In the genomic region with DNA sequence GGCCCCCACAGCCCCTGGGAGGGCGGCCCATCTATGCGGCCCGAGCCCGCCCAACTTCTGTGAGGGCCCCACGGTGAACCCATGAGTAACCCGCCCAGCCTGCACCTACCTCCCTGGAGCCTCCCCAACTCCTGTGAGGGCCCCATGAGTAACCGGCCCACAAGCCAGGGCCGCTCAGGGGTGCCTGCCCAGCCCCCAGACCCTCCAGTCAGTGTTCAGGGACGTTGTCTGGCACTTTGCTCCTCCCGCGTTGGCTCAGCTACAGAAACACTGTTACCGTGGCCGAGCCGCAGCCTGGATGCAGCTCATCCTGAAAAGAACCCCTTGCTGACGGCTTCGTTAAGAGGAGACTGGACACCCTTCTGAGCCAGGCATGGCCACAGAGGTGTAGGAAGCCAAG, we compare ENCODE assay signal across 13 cellular contexts.
DNase-seq lines count a peak whose midpoint lies in the region; ATAC-seq and TF ChIP-seq lines count a peak whose summit lies in the region.
"Had no signal": no experiment of that assay in that cellular context is flagged by ENCODE, and none has a peak within 500 bp of the region (broad histone marks: within the 10 kb centered on the region; RNA-seq: fewer than 3 reads in every experiment).

No MANE protein-coding gene starts in this region.

- H3K9me3 Mint-ChIP-seq in natural killer cell treated with Interleukin-12 subunit alpha and Interleukin-12 subunit beta and Interleukin-15 and Interleukin-18, amount 100 ng/mL, for 72 hours, result no peaks in the 10 kb centered on the region
- peaks cover 0 to 2% of the 10 kb centered on the region in 2 donors for H3K9me3 Mint-ChIP-seq in natural killer cell

- no peak overlapping the region for H3K14ac ChIP-seq in neuronal stem cell (ENCODE audit: low read length)

- H3K4me3 Mint-ChIP-seq in natural killer cell treated with Interleukin-12 subunit alpha and Interleukin-12 subunit beta and Interleukin-15 and Interleukin-18, amount 100 ng/mL, for 72 hours, result no peak overlapping the region
- no peak overlapping the region for H3K4me3 Mint-ChIP-seq in natural killer cell
- H3K4me3 Mint-ChIP-seq: CD4-positive, alpha-beta memory T cell had no signal

- H4K8ac ChIP-seq in neuronal stem cell (ENCODE audit: low read depth, low read length), result no peak overlapping the region

- no peak overlapping the region for H2BK12ac ChIP-seq in neuronal stem cell (ENCODE audit: low read length)

- H3K4me2 ChIP-seq in SU-DHL-6 (ENCODE audit: low read depth, low read length, poor library complexity, severe bottlenecking), result no peak overlapping the region
- H3K4me2 ChIP-seq in neuronal stem cell (ENCODE audit: insufficient read depth, low read length, poor library complexity, severe bottlenecking), result no peak overlapping the region

- intact Hi-C loops in natural killer cell (cut with micrococcal nuclease), result no loop called here

- peak overlapping the region; percentile 25 for H3K18ac ChIP-seq in neuronal stem cell (ENCODE audit: low read length)

- H3K9ac ChIP-seq in SU-DHL-6 (ENCODE audit: low read length) (no peak overlapping the region), neuronal stem cell (ENCODE audit: low read depth, low read length, poor library complexity) (no peak overlapping the region)

- no peaks in the 10 kb centered on the region for H3F3A ChIP-seq in SU-DHL-6 (ENCODE audit: insufficient read depth)

- no peaks in the 10 kb centered on the region for H3K9me2 ChIP-seq in SU-DHL-6 (replicated peaks; ENCODE audit: insufficient read depth, low read length)

- no peak overlapping the region for H3K4ac ChIP-seq in neuronal stem cell (ENCODE audit: low read length)

- no peaks in the 10 kb centered on the region for H3K36me3 Mint-ChIP-seq in natural killer cell treated with Interleukin-12 subunit alpha and Interleukin-12 subunit beta and Interleukin-15 and Interleukin-18, amount 100 ng/mL, for 72 hours
- H3K36me3 Mint-ChIP-seq in natural killer cell, result no peaks in the 10 kb centered on the region

- no peak for TF ChIP-seq CTCF in natural killer cell (IDR thresholded peaks at IDR 0.05)
- TF ChIP-seq CTCF in SU-DHL-6 (IDR thresholded peaks at IDR 0.05; ENCODE audit: insufficient read depth, low read length, poor library complexity, severe bottlenecking), result peak; percentile 5

- H3K27ac ChIP-seq in SU-DHL-6 (ENCODE audit: low read depth, low read length) (no peak overlapping the region), neuronal stem cell (replicated peaks; ENCODE audit: low read length) (no peak overlapping the region)

- DNase-seq in natural killer cell treated with Interleukin-12 subunit alpha and Interleukin-12 subunit beta and Interleukin-15 and Interleukin-18, amount 100 ng/mL, for 72 hours (ENCODE audit: low spot score), result peak; percentile 54
- DNase-seq in natural killer cell (no peak), neuronal stem cell (ENCODE audit: low spot score) (no peak), HT-29 (ENCODE audit: low spot score) (no peak)
- DNase-seq: C1 segment of cervical spinal cord; CD4-positive, alpha-beta memory T cell; COR-L47; DMS79 treated with DMSO at 0.1 percent for 48 hours; GF-D8; GOT3 had no signal

- H3K23ac ChIP-seq in neuronal stem cell (ENCODE audit: low read depth, low read length, poor library complexity), result no peak overlapping the region

- H3K4me3 ChIP-seq in SU-DHL-6 (ENCODE audit: insufficient read depth, low read length, poor library complexity, severe bottlenecking) (no peak overlapping the region), neuronal stem cell (ENCODE audit: low read length in 2 of 2) (no peak overlapping the region)
- H3K4me3 ChIP-seq: HAP-1 had no signal

- H3K4me1 Mint-ChIP-seq in natural killer cell treated with Interleukin-12 subunit alpha and Interleukin-12 subunit beta and Interleukin-15 and Interleukin-18, amount 100 ng/mL, for 72 hours (ENCODE audit: low read depth in 2 of 2), result peaks cover 6 to 25% of the 10 kb centered on the region in 2 donors
- peaks cover 33 to 38% of the 10 kb centered on the region in 2 donors for H3K4me1 Mint-ChIP-seq in natural killer cell

- H3K79me2 ChIP-seq in SU-DHL-6 (ENCODE audit: insufficient read depth, low read length), result peaks cover 83% of the 10 kb centered on the region

- H3K27me3 Mint-ChIP-seq in natural killer cell treated with Interleukin-12 subunit alpha and Interleukin-12 subunit beta and Interleukin-15 and Interleukin-18, amount 100 ng/mL, for 72 hours, result no peaks in the 10 kb centered on the region
- no peaks in the 10 kb centered on the region for H3K27me3 Mint-ChIP-seq in natural killer cell (ENCODE audit: low read depth in 2 of 2)
- H3K27me3 Mint-ChIP-seq: CD4-positive, alpha-beta memory T cell had no signal

- WGBS in neuronal stem cell (ENCODE audit: extremely low coverage in 2 of 2, insufficient read length in 2 of 2, insufficient replicate concordance in 1 of 2), 2 donors, result no CpG with 5 or more reads among the region's 16 CpGs

- peaks cover 1% of the 10 kb centered on the region for H3K79me1 ChIP-seq in neuronal stem cell (ENCODE audit: low read depth, low read length)

- no peaks in the 10 kb centered on the region for H3K27me3 ChIP-seq in SU-DHL-6 (ENCODE audit: low read length)
- peaks cover 0 to 19% (median 0%) of the 10 kb centered on the region in 3 experiments for H3K27me3 ChIP-seq in neuronal stem cell (ENCODE audit: control insufficient read depth in 3 of 3, insufficient read depth in 3 of 3, low read depth in 1 of 3, low read length in 3 of 3)

- no peak overlapping the region for H4K91ac ChIP-seq in neuronal stem cell (ENCODE audit: low read depth, low read length, poor library complexity)

- peaks cover 9 to 16% of the 10 kb centered on the region in 2 donors for H3K4me1 ChIP-seq in neuronal stem cell (ENCODE audit: control insufficient read depth in 2 of 2, insufficient read depth in 1 of 2, low read depth in 1 of 2, low read length in 2 of 2)
- H3K4me1 ChIP-seq: HAP-1 had no signal

- no peak overlapping the region for H2BK15ac ChIP-seq in neuronal stem cell (ENCODE audit: low read length)

- ATAC-seq in natural killer cell treated with Interleukin-12 subunit alpha and Interleukin-12 subunit beta and Interleukin-15 and Interleukin-18, amount 100 ng/mL, for 72 hours, result no peak
- no peak for ATAC-seq in natural killer cell
- no peak for ATAC-seq in GM21737 (IDR thresholded peaks at IDR 0.05; ENCODE audit: unreplicated experiment)

- H3K9me3 ChIP-seq in SU-DHL-6 (ENCODE audit: insufficient read depth, low read length) (no peaks in the 10 kb centered on the region), neuronal stem cell (replicated peaks in 1 of 2; ENCODE audit: control insufficient read depth in 2 of 2, insufficient read depth in 1 of 2, low read depth in 1 of 2, low read length in 2 of 2) (peaks cover 0 to 3% of the 10 kb centered on the region in 2 donors)
- H3K9me3 ChIP-seq: HAP-1 had no signal

- H2AFZ ChIP-seq in SU-DHL-6 (ENCODE audit: low read depth, low read length, severe bottlenecking) (no peak overlapping the region), neuronal stem cell (ENCODE audit: low read length) (no peak overlapping the region)

- H3K27ac Mint-ChIP-seq in natural killer cell treated with Interleukin-12 subunit alpha and Interleukin-12 subunit beta and Interleukin-15 and Interleukin-18, amount 100 ng/mL, for 72 hours, result no peak overlapping the region
- H3K27ac Mint-ChIP-seq in natural killer cell, result no peak overlapping the region
- H3K27ac Mint-ChIP-seq: CD4-positive, alpha-beta memory T cell had no signal

- no peak overlapping the region for H2BK5ac ChIP-seq in neuronal stem cell (ENCODE audit: low read length)

- no peaks in the 10 kb centered on the region for H4K20me1 ChIP-seq in SU-DHL-6 (ENCODE audit: low read depth, low read length)

- H3K36me3 ChIP-seq in SU-DHL-6 (ENCODE audit: low read length) (no peaks in the 10 kb centered on the region), neuronal stem cell (replicated peaks in 1 of 2; ENCODE audit: control insufficient read depth in 2 of 2, insufficient read depth in 2 of 2, low read length in 2 of 2) (no peaks in the 10 kb centered on the region)

- H2BK120ac ChIP-seq in neuronal stem cell (ENCODE audit: low read depth, low read length), result no peak overlapping the region

- H2AK5ac ChIP-seq in neuronal stem cell (ENCODE audit: low read depth, low read length), result no peak overlapping the region
